21 cellular contexts compared by ENCODE assay signal in genomic region chr12:49961993-49962764, GRCh38. TPM values are rescaled to one million over a fixed set of nuclear protein-coding genes. Genes with fewer than 3 reads are reported as not detected.
DNase-seq lines count a peak whose midpoint lies in the region; ATAC-seq, FAIRE-seq and TF ChIP-seq lines count a peak whose summit lies in the region.
"Had no signal": no experiment of that assay in that cellular context is flagged by ENCODE, and none has a peak within 500 bp of the region (broad histone marks: within the 10 kb centered on the region; RNA-seq: fewer than 3 reads in every experiment).

No MANE protein-coding gene starts in this region.

- TF ChIP-seq CTCF in RWPE1 (conservative IDR thresholded peaks at IDR 0.05; ENCODE audit: low read depth) (no peak), kidney (IDR thresholded peaks at IDR 0.05; ENCODE audit: borderline replicate concordance, extremely low read depth, insufficient read depth) (no peak), suprapubic skin (IDR thresholded peaks at IDR 0.05) (no peak)

- no peak for TF ChIP-seq EP300 in suprapubic skin (IDR thresholded peaks at IDR 0.05)

- ATAC-seq in HG03378 (IDR thresholded peaks at IDR 0.05; ENCODE audit: unreplicated experiment) = no peak

- TF ChIP-seq POLR2A in suprapubic skin (IDR thresholded peaks at IDR 0.05) = no peak

- H3K9me3 ChIP-seq in kidney (ENCODE audit: control insufficient read depth in 1 of 2, low read length in 2 of 2) (no peaks in the 10 kb centered on the region), suprapubic skin (no peaks in the 10 kb centered on the region), SJCRH30 (replicated peaks) (no peaks in the 10 kb centered on the region)
- H3K9me3 ChIP-seq: thoracic aorta had no signal

- no peak for FAIRE-seq in kidney (lab: Jason Lieb, UNC)

- no peaks in the 10 kb centered on the region for H3K36me3 ChIP-seq in kidney (ENCODE audit: control insufficient read depth in 1 of 2, insufficient read depth in 2 of 2, low read length in 2 of 2)
- H3K36me3 ChIP-seq in suprapubic skin = no peaks in the 10 kb centered on the region
- no peaks in the 10 kb centered on the region for H3K36me3 ChIP-seq in SJCRH30
- H3K36me3 ChIP-seq: thoracic aorta had no signal

- WGBS in suprapubic skin = 68% methylated on average over 26 of the region's 37 CpGs

- no peak overlapping the region for H3K9ac ChIP-seq in kidney (ENCODE audit: low read length in 2 of 2)
- H3K9ac ChIP-seq: parathyroid adenoma had no signal

- H3K27me3 ChIP-seq in suprapubic skin = peaks cover 37% of the 10 kb centered on the region
- no peaks in the 10 kb centered on the region for H3K27me3 ChIP-seq in SJCRH30

- intact Hi-C loops in kidney (cut with DNase I) = no loop called here

- peaks cover 6% of the 10 kb centered on the region in 2 donors for H3K4me1 ChIP-seq in kidney (ENCODE audit: control insufficient read depth in 1 of 2, insufficient read depth in 1 of 2, low read depth in 1 of 2, low read length in 2 of 2)
- peaks cover 24% of the 10 kb centered on the region for H3K4me1 ChIP-seq in suprapubic skin
- H3K4me1 ChIP-seq in SJCRH30 = peaks cover 33% of the 10 kb centered on the region

- peak; percentile 27 for DNase-seq in DMS53 (lab: John Stamatoyannopoulos, UW)
- no peak for DNase-seq in DMS53 treated with DMSO at 0.1 percent for 48 hours (lab: John Stamatoyannopoulos, UW; ENCODE audit: unreplicated experiment)
- no peak for DNase-seq in RWPE1 (ENCODE audit: low spot score)
- peak; percentile 77 for DNase-seq in kidney
- no peak for DNase-seq in suprapubic skin (ENCODE audit: low spot score in 2 of 2)
- no peak for DNase-seq in SJCRH30
- DNase-seq in SKM-1 (lab: John Stamatoyannopoulos, UW; ENCODE audit: unreplicated experiment) = no peak
- DNase-seq: activated effector memory CD4-positive, alpha-beta T cell treated with Interleukin-2 at 50 U/mL for 16 hours; effector memory CD4-positive, alpha-beta T cell; Kasumi-1; NCI-H1417 treated with DMSO at 0.1 percent for 48 hours; NCI-H2171 treated with DMSO at 0.1 percent for 48 hours; stimulated activated CD4-positive, alpha-beta T cell treated with anti-CD3 and anti-CD28 coated beads, Interleukin-2, amount 100 ng/mL, for 48 hours had no signal

- POLR2A ChIA-PET in RWPE1 (lab: Yijun Ruan, JAX; ENCODE audit: low non-redundant PET) = no interaction called here

- peak overlapping the region; percentile 53 for H3K27ac ChIP-seq in RWPE1
- no peak overlapping the region for H3K27ac ChIP-seq in kidney (ENCODE audit: low read depth in 2 of 2, low read length in 2 of 2)
- peak overlapping the region; percentile 40 for H3K27ac ChIP-seq in suprapubic skin
- H3K27ac ChIP-seq in SJCRH30 = no peak overlapping the region
- H3K27ac ChIP-seq: 22Rv1, parathyroid adenoma, thoracic aorta had no signal

- H3K4me3 ChIP-seq in kidney (ENCODE audit: low read length in 2 of 2) (no peak overlapping the region), suprapubic skin (peak overlapping the region; percentile 48), SJCRH30 (no peak overlapping the region)

- CTCF ChIA-PET in RWPE1 (lab: Yijun Ruan, JAX) = interaction anchor here (0.6 to 1.1 kb wide), 2 partner anchors 108 to 139 kb away, joined by 4 to 6 read pairs; no protein-coding TSS in a partner anchor

RNA-seq across cellular contexts. Expression of gene AQP5, which starts 0.5 kb away (rescaled TPM):
- total RNA-seq in kidney (0.91 TPM), suprapubic skin (100 to 1,000 TPM; 128 to 258 (median 196) TPM)
- polyA plus RNA-seq in kidney (ENCODE audit: insufficient read depth, low read depth, low replicate concordance) = 0.99 TPM
- total RNA-seq in SJCRH30 (2014; rRNA removed; shearing (Covaris generic)) = 0.18 TPM in 1 of 2 replicates, not detected in the other
- total RNA-seq: H4, left lobe of liver, RPMI7951 had no signal

RNA-seq across cellular contexts. Expression of gene AQP6, which starts 10.6 kb away (rescaled TPM):
- total RNA-seq in kidney (12.0 TPM), suprapubic skin (not detected)
- 74.1 TPM for polyA plus RNA-seq in kidney (ENCODE audit: insufficient read depth, low read depth, low replicate concordance)
- not detected in 2 replicates for total RNA-seq in SJCRH30 (2014; rRNA removed; shearing (Covaris generic))
- total RNA-seq: RPMI7951, thoracic aorta had no signal

RNA-seq across cellular contexts. Expression of gene AQP2, which starts 11.6 kb away (rescaled TPM):
- total RNA-seq in kidney (122 TPM), suprapubic skin (under 1 TPM in 1 of 4 donors, not detected in 3; 0.15 TPM)
- polyA plus RNA-seq in kidney (ENCODE audit: insufficient read depth, low read depth, low replicate concordance) = 666 TPM
- total RNA-seq in SJCRH30 (2014; rRNA removed; shearing (Covaris generic)) = not detected in 2 replicates
- total RNA-seq: H4, left lobe of liver, mucosa of gallbladder, RPMI7951 had no signal

RNA-seq across cellular contexts. Expression of gene FAIM2, which starts 58.5 kb away (rescaled TPM):
- total RNA-seq in kidney (5.5 TPM), suprapubic skin (under 1 TPM in 3 of 4 donors, not detected in 1; 0.38 to 0.65 (median 0.56) TPM)
- 1.3 TPM for polyA plus RNA-seq in kidney (ENCODE audit: insufficient read depth, low read depth, low replicate concordance)
- 0.58 and 0.67 TPM in 2 replicates for total RNA-seq in SJCRH30 (2014; rRNA removed; shearing (Covaris generic))
- total RNA-seq: left lobe of liver had no signal

Comparison
In these comparisons a context has a peak if more than half of its experiments do, and no peak if none do; other contexts are left out.
1. DNase-seq: peak in DMS53 (single experiment) and kidney (single experiment); none in DMS53 treated with DMSO at 0.1 percent for 48 hours (single experiment), RWPE1 (single experiment), suprapubic skin (0 of 2), SJCRH30 (0 of 2) and SKM-1 (single experiment).
2. H3K27ac ChIP-seq: peak in RWPE1 (single experiment) and suprapubic skin (single experiment); none in kidney (0 of 2) and SJCRH30 (single experiment).
3. RNA of gene AQP5, which starts 0.5 kb away (total RNA-seq): 128 to 258 TPM in suprapubic skin; 0.91 TPM in kidney (single experiment) and 0.18 TPM in SJCRH30; every median in the first group is over 10 times any median in the second.
4. RNA of gene AQP6, which starts 10.6 kb away (total RNA-seq): 12.0 TPM in kidney (single experiment); not detected in suprapubic skin and not detected in SJCRH30; every median in the first group is over 10 times any median in the second.
5. RNA of gene AQP2, which starts 11.6 kb away (total RNA-seq): 122 TPM in kidney (single experiment); 0.15 TPM in suprapubic skin and not detected in SJCRH30; every median in the first group is over 100 times any median in the second.